13 cellular contexts compared by ENCODE assay signal in the genomic region with DNA sequence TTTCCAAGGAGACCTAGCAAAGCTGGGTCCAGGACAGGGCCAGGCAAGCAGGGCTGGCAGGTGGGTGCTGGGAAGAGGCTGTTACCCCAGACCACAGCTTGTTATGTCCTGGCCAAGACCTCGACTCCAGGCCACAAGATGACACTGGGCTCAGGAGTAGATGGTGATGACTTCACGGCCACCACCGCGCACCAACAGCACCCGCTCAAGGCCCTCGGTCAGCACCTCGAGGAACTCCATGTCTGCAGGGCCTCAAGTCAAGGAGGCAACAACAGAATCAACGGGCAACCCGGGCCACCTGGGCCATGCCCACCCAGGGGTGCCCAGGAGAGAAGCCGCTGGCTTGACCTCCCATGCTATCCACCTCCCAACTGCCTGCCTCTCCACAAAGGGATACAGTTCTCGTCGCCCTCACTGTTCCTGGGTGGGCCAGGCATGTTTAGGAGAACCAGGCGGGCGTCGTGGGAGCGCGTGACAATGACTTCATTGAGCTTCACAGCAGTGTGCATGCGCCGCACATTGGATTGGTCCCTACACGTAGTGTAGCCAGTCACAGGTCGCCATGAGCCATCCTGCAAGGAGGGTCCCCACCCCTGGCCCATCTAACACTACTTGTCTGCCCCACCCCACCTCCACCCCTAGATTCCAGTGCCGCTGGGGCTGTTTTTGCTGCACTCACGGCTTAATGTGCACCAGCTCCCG. TPM values are rescaled to one million over a fixed set of nuclear protein-coding genes. Genes with fewer than 3 reads are reported as not detected.
DNase-seq lines count a peak whose midpoint lies in the region; ATAC-seq and TF ChIP-seq lines count a peak whose summit lies in the region.
"Had no signal": no experiment of that assay in that cellular context is flagged by ENCODE, and none has a peak within 500 bp of the region (broad histone marks: within the 10 kb centered on the region; RNA-seq: fewer than 3 reads in every experiment).

No MANE protein-coding gene starts in this region.

- intact Hi-C loops in stomach (cut with DNase I; ENCODE audit: low total_unique reads) (no loop called here), adrenal gland (cut with DNase I) (no loop called here)

- no peak overlapping the region for H3K4me3 ChIP-seq in gastroesophageal sphincter
- no peak overlapping the region for H3K4me3 ChIP-seq in stomach
- H3K4me3 ChIP-seq in adrenal gland = no peak overlapping the region

- H3K4me1 ChIP-seq in gastroesophageal sphincter (peaks cover 0 to 55% (median 20%) of the 10 kb centered on the region in 3 donors), stomach (peaks cover 25 to 52% (median 47%) of the 10 kb centered on the region in 4 donors), adrenal gland (replicated peaks in 1 of 2) (peaks cover 0 to 17% of the 10 kb centered on the region in 2 donors)

- H3K27me3 ChIP-seq in gastroesophageal sphincter (no peaks in the 10 kb centered on the region), stomach (no peaks in the 10 kb centered on the region), adrenal gland (no peaks in the 10 kb centered on the region)

- DNase-seq in RWPE1 (ENCODE audit: low spot score) (no peak), stomach (no peak), adrenal gland (no peak), NOMO-1 treated with DMSO at 0.1 percent for 48 hours (lab: John Stamatoyannopoulos, UW; ENCODE audit: unreplicated experiment) (no peak)
- DNase-seq: activated CD8-positive, alpha-beta T cell treated with anti-CD3 and anti-CD28 coated beads for 36 hours; activated gamma-delta T cell; cerebellar nuclear complex; naive B cell; NCI-H1092; NCI-H510A had no signal

- H3K27ac ChIP-seq in RWPE1 (peak overlapping the region; percentile 64), gastroesophageal sphincter (peak overlapping the region in 3 of 4 donors; percentile 79 to 84 (median 84)), stomach (peak overlapping the region; percentile 5 to 82 (median 76)), adrenal gland (peak overlapping the region in 2 of 5 donors; percentile 7 to 67)

- CTCF ChIA-PET in RWPE1 (lab: Yijun Ruan, JAX) = no interaction called here

- TF ChIP-seq POLR2A in gastroesophageal sphincter (IDR thresholded peaks at IDR 0.05) (no peak), stomach (IDR thresholded peaks at IDR 0.05) (no peak), adrenal gland (IDR thresholded peaks at IDR 0.05) (no peak)

- WGBS in gastroesophageal sphincter (ENCODE audit: low coverage in 1 of 2), 2 donors = 50 to 86% methylated on average over 1 to 7 of the region's 24 CpGs
- 86 to 93% (median 92%) methylated on average over 17 to 24 of the region's 24 CpGs for WGBS in stomach, 5 donors
- 93 to 95% (median 93%) methylated on average over 22 to 24 of the region's 24 CpGs for WGBS in adrenal gland, 4 donors

- no peak for TF ChIP-seq CTCF in RWPE1 (conservative IDR thresholded peaks at IDR 0.05; ENCODE audit: low read depth)
- TF ChIP-seq CTCF in gastroesophageal sphincter (IDR thresholded peaks at IDR 0.05) = no peak
- no peak for TF ChIP-seq CTCF in stomach (IDR thresholded peaks at IDR 0.05)
- TF ChIP-seq CTCF in adrenal gland (IDR thresholded peaks at IDR 0.05) = no peak

- H3K9me3 ChIP-seq in gastroesophageal sphincter (no peaks in the 10 kb centered on the region), stomach (no peaks in the 10 kb centered on the region), adrenal gland (replicated peaks in 1 of 3) (no peaks in the 10 kb centered on the region)

- ATAC-seq in gastroesophageal sphincter (no peak), GM21423 (IDR thresholded peaks at IDR 0.05; ENCODE audit: unreplicated experiment) (no peak)
- ATAC-seq: activated CD8-positive, alpha-beta T cell treated with anti-CD3 and anti-CD28 coated beads for 36 hours had no signal

- POLR2A ChIA-PET in RWPE1 (lab: Yijun Ruan, JAX; ENCODE audit: low non-redundant PET) = no interaction called here

- TF ChIP-seq EP300 in gastroesophageal sphincter (IDR thresholded peaks at IDR 0.05) (no peak), stomach (IDR thresholded peaks at IDR 0.05) (no peak)

- H3K36me3 ChIP-seq in gastroesophageal sphincter = peaks cover 0 to 94% of the 10 kb centered on the region in 2 donors
- peaks cover 51 to 88% (median 75%) of the 10 kb centered on the region in 4 donors for H3K36me3 ChIP-seq in stomach
- H3K36me3 ChIP-seq in adrenal gland (replicated peaks in 1 of 2) = peaks cover 0 to 61% of the 10 kb centered on the region in 2 donors

RNA-seq across cellular contexts. Expression of gene LCAT, which starts 0.9 kb away (rescaled TPM):
- total RNA-seq in gastroesophageal sphincter (10 to 100 TPM; 10.8 to 25.8 (median 15.9) TPM), stomach (10 to 100 TPM; 10.1 to 20.1 (median 12.8) TPM), adrenal gland (10 to 100 TPM in 4 of 8 donors, 1 to 10 TPM in 4; 4.1 to 27.6 (median 12.6) TPM)
- polyA plus RNA-seq in stomach (10 to 100 TPM; 18.6 to 20.7 (median 19.2) TPM), adrenal gland (100 to 1,000 TPM in 1 of 3 donors, 10 to 100 TPM in 1, 1 to 10 TPM in 1; 3.0 to 240 (median 91.1) TPM)

RNA-seq across cellular contexts. Expression of gene PSMB10, which starts 8.2 kb away (rescaled TPM):
- total RNA-seq in gastroesophageal sphincter = 10 to 100 TPM; 26.5 to 33.8 (median 32.6) TPM
- total RNA-seq in stomach = 10 to 100 TPM; 22.8 to 85.8 (median 52.5) TPM
- polyA plus RNA-seq in stomach = 100 to 1,000 TPM; 128 to 205 (median 134) TPM
- 10 to 100 TPM; 42.0 to 71.9 (median 59.1) TPM for total RNA-seq in adrenal gland
- 100 to 1,000 TPM in 2 of 3 donors, 10 to 100 TPM in 1; 12.6 to 315 (median 305) TPM for polyA plus RNA-seq in adrenal gland

RNA-seq across cellular contexts. Expression of gene CTRL, which starts 13.2 kb away (rescaled TPM):
- total RNA-seq in gastroesophageal sphincter (1 to 10 TPM in 2 of 4 donors, not detected in 2; 1.2 to 5.0 TPM), stomach (10 to 100 TPM in 1 of 5 donors, 1 to 10 TPM in 2, under 1 TPM in 1, not detected in 1; 0.37 to 11.0 (median 4.0) TPM), adrenal gland (1 to 10 TPM in 4 of 8 donors, under 1 TPM in 3, not detected in 1; 0.26 to 2.2 (median 1.2) TPM)
- polyA plus RNA-seq in stomach (1 to 10 TPM in 2 of 3 donors, under 1 TPM in 1; 0.62 to 2.1 (median 1.3) TPM), adrenal gland (1 to 10 TPM in 2 of 3 donors, under 1 TPM in 1; 0.09 to 4.6 (median 3.2) TPM)

RNA-seq across cellular contexts. Expression of gene SLC12A4, which starts 23.6 kb away (rescaled TPM):
- total RNA-seq in gastroesophageal sphincter = 100 to 1,000 TPM in 1 of 4 donors, 10 to 100 TPM in 3; 54.7 to 121 (median 64.0) TPM
- total RNA-seq in stomach = 100 to 1,000 TPM in 1 of 5 donors, 10 to 100 TPM in 4; 12.7 to 136 (median 25.9) TPM
- polyA plus RNA-seq in stomach = 10 to 100 TPM in 2 of 3 donors, 1 to 10 TPM in 1; 5.7 to 19.8 (median 16.2) TPM
- total RNA-seq in adrenal gland = 100 to 1,000 TPM in 1 of 8 donors, 10 to 100 TPM in 7; 54.8 to 101 (median 77.7) TPM
- polyA plus RNA-seq in adrenal gland = 100 to 1,000 TPM in 1 of 3 donors, 10 to 100 TPM in 2; 39.6 to 111 (median 47.0) TPM

RNA-seq across cellular contexts. Expression of gene DPEP3, which starts 35.5 kb away (rescaled TPM):
- total RNA-seq in gastroesophageal sphincter = 1 to 10 TPM in 1 of 4 donors, not detected in 3; 1.4 TPM
- not detected for total RNA-seq in stomach
- not detected for polyA plus RNA-seq in stomach
- under 1 TPM in 1 of 8 donors, not detected in 7; 0.11 TPM for total RNA-seq in adrenal gland
- polyA plus RNA-seq in adrenal gland = under 1 TPM; 0.07 to 0.32 (median 0.11) TPM
- total RNA-seq: HT1080 had no signal
